ENCODE assay signal across 7 cellular contexts in the genomic region with DNA sequence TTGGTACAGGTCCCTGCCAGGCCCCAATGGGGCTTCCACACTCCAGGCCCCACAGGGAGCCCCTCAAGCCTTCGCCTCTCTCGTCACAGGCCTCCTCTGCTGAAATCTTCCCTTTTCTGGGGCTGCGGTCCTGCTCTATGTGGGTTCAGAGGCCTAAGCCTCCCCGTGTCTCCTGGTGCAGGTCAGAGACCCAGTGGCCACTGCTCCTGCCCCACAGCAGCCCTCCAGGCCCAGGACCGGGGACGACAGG. TPM values are rescaled to one million over a fixed set of nuclear protein-coding genes. Genes with fewer than 3 reads are reported as not detected.
DNase-seq lines count a peak whose midpoint lies in the region; ATAC-seq and TF ChIP-seq lines count a peak whose summit lies in the region.

No MANE protein-coding gene starts in this region.

- 61 to 85% (median 72%) methylated on average over 6 of the region's 6 CpGs for WGBS in stomach, 5 donors

- H3K36me3 Mint-ChIP-seq in activated CD4-positive, alpha-beta memory T cell treated with anti-CD3 and anti-CD28 coated beads, Interleukin-2, amount 10 ng/mL, durations not matched to agents 7 days and 5 days (ENCODE audit: low read depth) = no peaks in the 10 kb centered on the region

- peak overlapping the region; percentile 22 for H3K4me3 Mint-ChIP-seq in activated CD4-positive, alpha-beta memory T cell treated with anti-CD3 and anti-CD28 coated beads, Interleukin-2, amount 10 ng/mL, durations not matched to agents 7 days and 5 days

- H3K27ac Mint-ChIP-seq in activated CD4-positive, alpha-beta memory T cell treated with anti-CD3 and anti-CD28 coated beads, Interleukin-2, amount 10 ng/mL, durations not matched to agents 7 days and 5 days = peak overlapping the region; percentile 75

- peak overlapping the region; percentile 81 to 97 for H3K27ac ChIP-seq in left lung
- peak overlapping the region; percentile 86 to 91 (median 90) for H3K27ac ChIP-seq in stomach

- H3K4me1 Mint-ChIP-seq in activated CD4-positive, alpha-beta memory T cell treated with anti-CD3 and anti-CD28 coated beads, Interleukin-2, amount 10 ng/mL, durations not matched to agents 7 days and 5 days = peaks cover 59% of the 10 kb centered on the region

- H3K27me3 ChIP-seq in left lung = no peaks in the 10 kb centered on the region
- H3K27me3 ChIP-seq in stomach = no peaks in the 10 kb centered on the region

- H3K4me3 ChIP-seq in left lung (peak overlapping the region in 1 of 2 donors; percentile 10), stomach (peak overlapping the region in 1 of 4 donors; percentile 12)

- CTCF ChIA-PET in activated CD4-positive, alpha-beta memory T cell treated with anti-CD3 and anti-CD28 coated beads, Interleukin-2, amount 10 ng/mL, durations not matched to agents 7 days and 5 days (lab: Charles Lee) = interaction anchor here (1.5 to 1.9 kb wide), 3 partner anchors 14 to 76 kb away, joined by 5 to 6 read pairs (median 5); no protein-coding TSS in a partner anchor

- POLR2A ChIA-PET in activated CD4-positive, alpha-beta memory T cell treated with anti-CD3 and anti-CD28 coated beads, Interleukin-2, amount 10 ng/mL, durations not matched to agents 7 days and 5 days (lab: Charles Lee) = interaction anchor here (1.0 to 1.9 kb wide), 5 partner anchors 13 to 119 kb away, joined by 4 to 20 read pairs (median 7); a partner anchor contains a TSS

- TF ChIP-seq CTCF in left lung (IDR thresholded peaks at IDR 0.05) (no peak), stomach (IDR thresholded peaks at IDR 0.05) (no peak)

- no peaks in the 10 kb centered on the region for H3K27me3 Mint-ChIP-seq in activated CD4-positive, alpha-beta memory T cell treated with anti-CD3 and anti-CD28 coated beads, Interleukin-2, amount 10 ng/mL, durations not matched to agents 7 days and 5 days

- TF ChIP-seq POLR2A in stomach (IDR thresholded peaks at IDR 0.05) = no peak

- no peaks in the 10 kb centered on the region for H3K36me3 ChIP-seq in left lung
- no peaks in the 10 kb centered on the region for H3K36me3 ChIP-seq in stomach

- intact Hi-C loops in left lung (cut with DNase I) = no loop called here
- intact Hi-C loops in stomach (cut with DNase I; ENCODE audit: low total_unique reads) = no loop called here

- TF ChIP-seq EP300 in stomach (IDR thresholded peaks at IDR 0.05) = no peak

- no peaks in the 10 kb centered on the region for H3K9me3 Mint-ChIP-seq in activated CD4-positive, alpha-beta memory T cell treated with anti-CD3 and anti-CD28 coated beads, Interleukin-2, amount 10 ng/mL, durations not matched to agents 7 days and 5 days

- ATAC-seq in GM21529 (IDR thresholded peaks at IDR 0.05; ENCODE audit: unreplicated experiment) (peak; percentile 4), left lung (no peak), HG02852 (IDR thresholded peaks at IDR 0.05; ENCODE audit: unreplicated experiment) (no peak)

- peaks cover 24 to 56% of the 10 kb centered on the region in 2 donors for H3K4me1 ChIP-seq in left lung
- peaks cover 26 to 59% (median 38%) of the 10 kb centered on the region in 4 donors for H3K4me1 ChIP-seq in stomach

- no peaks in the 10 kb centered on the region for H3K9me3 ChIP-seq in left lung
- no peaks in the 10 kb centered on the region for H3K9me3 ChIP-seq in stomach

- DNase-seq in activated CD4-positive, alpha-beta memory T cell treated with anti-CD3 and anti-CD28 coated beads, Interleukin-2, amount 10 ng/mL, durations not matched to agents 7 days and 5 days = no peak
- no peak for DNase-seq in left lung
- no peak for DNase-seq in stomach
- DNase-seq in DMS79 treated with DMSO at 0.1 percent for 48 hours (lab: John Stamatoyannopoulos, UW) = no peak
- no peak for DNase-seq in DMS 273 treated with DMSO at 0.1 percent for 48 hours (lab: John Stamatoyannopoulos, UW)

RNA-seq across cellular contexts. Expression of a gene that starts 5.9 kb away (rescaled TPM):
- 10 to 100 TPM; 52.3 to 58.8 TPM for total RNA-seq in activated CD4-positive, alpha-beta memory T cell treated with anti-CD3 and anti-CD28 coated beads, Interleukin-2, amount 10 ng/mL, durations not matched to agents 7 days and 5 days
- 1,000 to 10,000 TPM in 1 of 2 donors, 100 to 1,000 TPM in 1; 724 to 1,115 TPM for total RNA-seq in left lung
- 100 to 1,000 TPM in 3 of 5 donors, 10 to 100 TPM in 2; 11.9 to 271 (median 127) TPM for total RNA-seq in stomach
- 1,000 to 10,000 TPM in 1 of 3 donors, 100 to 1,000 TPM in 2; 538 to 1,128 (median 677) TPM for polyA plus RNA-seq in stomach

RNA-seq across cellular contexts. Expression of a gene that starts 12.7 kb away (rescaled TPM):
- total RNA-seq in activated CD4-positive, alpha-beta memory T cell treated with anti-CD3 and anti-CD28 coated beads, Interleukin-2, amount 10 ng/mL, durations not matched to agents 7 days and 5 days = 1,000 to 10,000 TPM; 1,010 to 1,055 TPM
- total RNA-seq in left lung = 100 to 1,000 TPM in 1 of 2 donors, 10 to 100 TPM in 1; 98.7 to 149 TPM
- 10 to 100 TPM in 4 of 5 donors, 1 to 10 TPM in 1; 7.0 to 59.8 (median 17.3) TPM for total RNA-seq in stomach
- polyA plus RNA-seq in stomach = 100 to 1,000 TPM in 2 of 3 donors, 10 to 100 TPM in 1; 79.9 to 224 (median 119) TPM

RNA-seq across cellular contexts. Expression of a gene that starts 18.9 kb away (rescaled TPM):
- 1,000 to 10,000 TPM; 1,637 to 1,643 TPM for total RNA-seq in activated CD4-positive, alpha-beta memory T cell treated with anti-CD3 and anti-CD28 coated beads, Interleukin-2, amount 10 ng/mL, durations not matched to agents 7 days and 5 days
- 100 to 1,000 TPM; 398 to 886 TPM for total RNA-seq in left lung
- total RNA-seq in stomach = 10 to 100 TPM in 4 of 5 donors, 1 to 10 TPM in 1; 8.8 to 61.7 (median 12.9) TPM
- polyA plus RNA-seq in stomach = 100 to 1,000 TPM; 276 to 394 (median 344) TPM

RNA-seq across cellular contexts. Expression of a gene that starts 27.2 kb away (rescaled TPM):
- total RNA-seq in activated CD4-positive, alpha-beta memory T cell treated with anti-CD3 and anti-CD28 coated beads, Interleukin-2, amount 10 ng/mL, durations not matched to agents 7 days and 5 days = not detected
- total RNA-seq in left lung = not detected
- total RNA-seq in stomach = under 1 TPM in 1 of 5 donors, not detected in 4; 0.73 TPM
- not detected for polyA plus RNA-seq in stomach

RNA-seq across cellular contexts. Expression of a gene that starts 37.6 kb away (rescaled TPM):
- 100 to 1,000 TPM; 113 to 117 TPM for total RNA-seq in activated CD4-positive, alpha-beta memory T cell treated with anti-CD3 and anti-CD28 coated beads, Interleukin-2, amount 10 ng/mL, durations not matched to agents 7 days and 5 days
- total RNA-seq in left lung (10 to 100 TPM; 47.7 to 75.3 TPM), stomach (10 to 100 TPM in 4 of 5 donors, 1 to 10 TPM in 1; 3.5 to 34.8 (median 11.9) TPM)
- 10 to 100 TPM; 14.4 to 44.0 (median 20.7) TPM for polyA plus RNA-seq in stomach

Comparison
In these comparisons a context has a peak if more than half of its experiments do, and no peak if none do; other contexts are left out.
1. RNA of a gene that starts 12.7 kb away (total RNA-seq): 1,010 to 1,055 TPM in activated CD4-positive, alpha-beta memory T cell treated with anti-CD3 and anti-CD28 coated beads, Interleukin-2, amount 10 ng/mL, durations not matched to agents 7 days and 5 days; 98.7 to 149 TPM in left lung and 7.0 to 59.8 TPM in stomach; every median in the first group is over 4 times any median in the second.
2. RNA of a gene that starts 18.9 kb away (total RNA-seq): 1,637 to 1,643 TPM in activated CD4-positive, alpha-beta memory T cell treated with anti-CD3 and anti-CD28 coated beads, Interleukin-2, amount 10 ng/mL, durations not matched to agents 7 days and 5 days and 398 to 886 TPM in left lung; 8.8 to 61.7 TPM in stomach; every median in the first group is over 4 times any median in the second.